In genomic region chr9:18077941-18078678, GRCh38 we compare ENCODE assay signal across 14 cellular contexts.
DNase-seq lines count a peak whose midpoint lies in the region; ATAC-seq and TF ChIP-seq lines count a peak whose summit lies in the region.
"Had no signal": no experiment of that assay in that cellular context is flagged by ENCODE, and none has a peak within 500 bp of the region (broad histone marks: within the 10 kb centered on the region; RNA-seq: fewer than 3 reads in every experiment).

No MANE protein-coding gene starts in this region.

- TF ChIP-seq CTCF in PC-3 (conservative IDR thresholded peaks at IDR 0.05; ENCODE audit: low read depth, low read length) (no peak), foreskin keratinocyte (conservative IDR thresholded peaks at IDR 0.05) (no peak), thoracic aorta (IDR thresholded peaks at IDR 0.05) (no peak)

- peaks cover 30% of the 10 kb centered on the region for H3K4me1 ChIP-seq in PC-3 (ENCODE audit: insufficient read depth, low read length)
- H3K4me1 ChIP-seq in foreskin keratinocyte = no peaks in the 10 kb centered on the region
- peaks cover 3 to 51% of the 10 kb centered on the region in 2 donors for H3K4me1 ChIP-seq in thoracic aorta (ENCODE audit: control insufficient read depth in 1 of 2, low read depth in 2 of 2)
- H3K4me1 ChIP-seq: BE2C had no signal

- H3K4me3 ChIP-seq in PC-3 (ENCODE audit: low read length) = peak overlapping the region; percentile 47
- peak overlapping the region; percentile 14 for H3K4me3 ChIP-seq in thoracic aorta
- H3K4me3 ChIP-seq: GM23248 had no signal

- H3F3A ChIP-seq in PC-3 (ENCODE audit: low read length, unreplicated experiment) = no peaks in the 10 kb centered on the region

- H3K36me3 ChIP-seq in PC-3 (ENCODE audit: low read depth, low read length) (no peaks in the 10 kb centered on the region), thoracic aorta (no peaks in the 10 kb centered on the region)
- H3K36me3 ChIP-seq: BE2C had no signal

- no TSS peak for BruUV-seq in PC-3 (replicated peaks; lab: Mats Ljungman, UMichigan)

- peak overlapping the region; percentile 71 for H3K4me2 ChIP-seq in PC-3 (ENCODE audit: low read length)

- no peaks in the 10 kb centered on the region for H4K20me1 ChIP-seq in PC-3 (ENCODE audit: low read length)

- H3K9me3 ChIP-seq in PC-3 (ENCODE audit: low read length) (no peaks in the 10 kb centered on the region), thoracic aorta (no peaks in the 10 kb centered on the region)
- H3K9me3 ChIP-seq: BE2C had no signal

- peak overlapping the region; percentile 46; the same call in 1 of the 2 replicates for H3K9ac ChIP-seq in PC-3 (ENCODE audit: low read length)
- H3K9ac ChIP-seq: GM23248 had no signal

- intact Hi-C loops in PC-3 (cut with micrococcal nuclease) = no loop called here

- no peaks in the 10 kb centered on the region for H3K9me2 ChIP-seq in PC-3 (replicated peaks; ENCODE audit: low read length)

- H2AFZ ChIP-seq in PC-3 (ENCODE audit: low read length) = peak overlapping the region; percentile 55; the same call in 1 of the 2 replicates
- H2AFZ ChIP-seq: GM23248 had no signal

- H3K27ac ChIP-seq in PC-3 (ENCODE audit: low read length) = peak overlapping the region; percentile 84
- peak overlapping the region; percentile 56 for H3K27ac ChIP-seq in foreskin keratinocyte
- H3K27ac ChIP-seq in thoracic aorta = no peak overlapping the region
- H3K27ac ChIP-seq: C4-2B, GM23248 had no signal

- CTCF ChIA-PET in PC-3 (lab: Charles Lee) = no interaction called here

- ATAC-seq in PC-3 (peak; percentile 74), foreskin keratinocyte (peak; percentile 92), thoracic aorta (ENCODE audit: insufficient number of reproducible peaks, low FRiP score, low read depth) (peak; percentile 70)

- no peaks in the 10 kb centered on the region for H3K79me2 ChIP-seq in PC-3 (ENCODE audit: low read length)

- DNase-seq in GM03348 (ENCODE audit: low spot score) (peak; percentile 16), PC-3 (peak; percentile 69), foreskin keratinocyte (no peak), thoracic aorta (ENCODE audit: low spot score) (no peak), DMS53 treated with DMSO at 0.1 percent for 48 hours (lab: John Stamatoyannopoulos, UW; ENCODE audit: unreplicated experiment) (no peak), occipital lobe (lab: John Stamatoyannopoulos, UW) (no peak), GF-D8 (lab: John Stamatoyannopoulos, UW) (no peak)
- DNase-seq: BE2C; CD4-positive, alpha-beta memory T cell; DMS79 treated with DMSO at 0.1 percent for 48 hours; EL; GM23248; H7 had no signal

- POLR2A ChIA-PET in PC-3 (lab: Charles Lee; ENCODE audit: unreplicated experiment) = interaction anchor here (0.5 kb wide), 1 partner anchor 10 kb away, joined by 3 read pairs; no protein-coding TSS in a partner anchor

- H3K27me3 ChIP-seq in PC-3 (ENCODE audit: low read length) = no peaks in the 10 kb centered on the region
- H3K27me3 ChIP-seq in foreskin keratinocyte = no peaks in the 10 kb centered on the region
- H3K27me3 ChIP-seq in thoracic aorta (replicated peaks; ENCODE audit: insufficient read depth) = no peaks in the 10 kb centered on the region
- H3K27me3 ChIP-seq: BE2C had no signal

Comparison
In these comparisons a context has a peak if more than half of its experiments do, and no peak if none do; other contexts are left out.
1. DNase-seq: peak in GM03348 (single experiment) and PC-3 (single experiment); none in foreskin keratinocyte (0 of 2), thoracic aorta (single experiment), DMS53 treated with DMSO at 0.1 percent for 48 hours (single experiment), occipital lobe (single experiment) and GF-D8 (single experiment).
2. H3K27ac ChIP-seq: peak in PC-3 (single experiment) and foreskin keratinocyte (single experiment); none in thoracic aorta (0 of 2).
3. Peak in every context shown above with its lines, with median percentiles within 50 percentile points of each other: ATAC-seq.